12 cellular contexts compared by ENCODE assay signal in genomic region chr3:178085817-178086123, GRCh38.
DNase-seq lines count a peak whose midpoint lies in the region; ATAC-seq, FAIRE-seq and TF ChIP-seq lines count a peak whose summit lies in the region.
"Had no signal": no experiment of that assay in that cellular context is flagged by ENCODE, and none has a peak within 500 bp of the region (broad histone marks: within the 10 kb centered on the region; RNA-seq: fewer than 3 reads in every experiment).

No MANE protein-coding gene starts in this region.

- no peaks in the 10 kb centered on the region for H3K36me3 ChIP-seq in GM23248 (ENCODE audit: low read depth)
- no peaks in the 10 kb centered on the region for H3K36me3 ChIP-seq in astrocyte (ENCODE audit: insufficient read depth, low read length)
- no peaks in the 10 kb centered on the region for H3K36me3 ChIP-seq in mesenchymal stem cell (ENCODE audit: control insufficient read depth in 1 of 2, insufficient read depth in 2 of 2, low read depth in 1 of 2, low read length in 2 of 2)
- H3K36me3 ChIP-seq in sigmoid colon: no peaks in the 10 kb centered on the region

- FAIRE-seq in astrocyte (lab: Jason Lieb, UNC): no peak

- peak overlapping the region; percentile 36 for H2AK5ac ChIP-seq in mesenchymal stem cell (ENCODE audit: low read length, severe bottlenecking)

- H3F3A ChIP-seq in GM23248 (ENCODE audit: insufficient read depth): no peaks in the 10 kb centered on the region

- TF ChIP-seq POLR2A in sigmoid colon (IDR thresholded peaks at IDR 0.05): no peak

- H3K4me3 ChIP-seq in GM23248 (no peak overlapping the region), astrocyte (ENCODE audit: insufficient read depth, low read depth, low read length) (no peak overlapping the region), mesenchymal stem cell (ENCODE audit: insufficient read depth in 1 of 2, low read depth in 1 of 2, low read length in 2 of 2) (no peak overlapping the region), sigmoid colon (no peak overlapping the region)

- peaks cover 30% of the 10 kb centered on the region for H3K4me1 Mint-ChIP-seq in astrocyte (ENCODE audit: low read depth, unreplicated experiment)

- H3K79me2 ChIP-seq in GM23248 (ENCODE audit: insufficient read depth) (no peaks in the 10 kb centered on the region), astrocyte (ENCODE audit: insufficient read depth, low read length) (no peaks in the 10 kb centered on the region)

- no peak overlapping the region for H3K4me3 Mint-ChIP-seq in astrocyte (ENCODE audit: unreplicated experiment)
- H3K4me3 Mint-ChIP-seq: activated CD4-positive, alpha-beta T cell treated with anti-CD3 and anti-CD28 coated beads for 36 hours; B cell had no signal

- no peak for TF ChIP-seq EP300 in sigmoid colon (IDR thresholded peaks at IDR 0.05)

- H3K79me1 ChIP-seq in mesenchymal stem cell (replicated peaks; ENCODE audit: low read length, poor library complexity, severe bottlenecking): no peaks in the 10 kb centered on the region

- H3K36me3 Mint-ChIP-seq in astrocyte (ENCODE audit: low read depth, unreplicated experiment): no peaks in the 10 kb centered on the region
- H3K36me3 Mint-ChIP-seq: activated naive CD4-positive, alpha-beta T cell treated with anti-CD3 and anti-CD28 coated beads, Interleukin-2, amount 50 U/mL, for 24 hours had no signal

- in situ Hi-C loops in GM23248 (cut with MboI): no loop called here

- peak overlapping the region; percentile 25 to 77 for H3K18ac ChIP-seq in mesenchymal stem cell (ENCODE audit: low read depth in 1 of 2, low read length in 2 of 2)

- H4K20me1 ChIP-seq in GM23248 (ENCODE audit: insufficient read depth) (no peaks in the 10 kb centered on the region), astrocyte (ENCODE audit: insufficient read depth, low read length) (no peaks in the 10 kb centered on the region)

- ATAC-seq in GM21515 (IDR thresholded peaks at IDR 0.05; ENCODE audit: unreplicated experiment) (no peak), GM21367 (IDR thresholded peaks at IDR 0.05; ENCODE audit: unreplicated experiment) (no peak)
- ATAC-seq: activated CD4-positive, alpha-beta T cell treated with anti-CD3 and anti-CD28 coated beads for 36 hours had no signal

- H3K14ac ChIP-seq in mesenchymal stem cell (ENCODE audit: low read length in 2 of 2): peak overlapping the region in 1 of 2 experiments; percentile 13

- H4K8ac ChIP-seq in mesenchymal stem cell (ENCODE audit: low read length): peak overlapping the region; percentile 85

- H3K27me3 Mint-ChIP-seq in astrocyte (ENCODE audit: low read depth, unreplicated experiment): no peaks in the 10 kb centered on the region
- H3K27me3 Mint-ChIP-seq: activated CD4-positive, alpha-beta T cell treated with anti-CD3 and anti-CD28 coated beads for 36 hours; activated naive CD4-positive, alpha-beta T cell treated with anti-CD3 and anti-CD28 coated beads, Interleukin-2, amount 50 U/mL, for 24 hours had no signal

- peak overlapping the region; percentile 40 to 93 for H2BK12ac ChIP-seq in mesenchymal stem cell (ENCODE audit: low read length in 2 of 2)

- H3K27ac ChIP-seq in GM23248: no peak overlapping the region
- H3K27ac ChIP-seq in astrocyte (ENCODE audit: low read depth, low read length): no peak overlapping the region
- peak overlapping the region; percentile 14 for H3K27ac ChIP-seq in mesenchymal stem cell (ENCODE audit: low read length, poor library complexity, severe bottlenecking)
- H3K27ac ChIP-seq in sigmoid colon: peak overlapping the region; percentile 74 to 77 (median 75)
- H3K27ac ChIP-seq: epithelial cell of prostate had no signal

- H3K27ac Mint-ChIP-seq in astrocyte (ENCODE audit: unreplicated experiment): peak overlapping the region; percentile 8
- H3K27ac Mint-ChIP-seq: activated CD4-positive, alpha-beta T cell treated with anti-CD3 and anti-CD28 coated beads for 36 hours; B cell had no signal

- peak overlapping the region in 1 of 2 experiments; percentile 34 for H3K4ac ChIP-seq in mesenchymal stem cell (ENCODE audit: low read depth in 1 of 2, low read length in 2 of 2)

- H2BK120ac ChIP-seq in mesenchymal stem cell (ENCODE audit: low read depth, low read length): peak overlapping the region; percentile 45

- peak overlapping the region; percentile 70 for H4K91ac ChIP-seq in mesenchymal stem cell (ENCODE audit: low read length)

- H3K9me3 Mint-ChIP-seq in astrocyte (ENCODE audit: unreplicated experiment): no peaks in the 10 kb centered on the region

- H3K4me1 ChIP-seq in GM23248 (ENCODE audit: insufficient read depth) (peaks cover 7% of the 10 kb centered on the region), astrocyte (ENCODE audit: insufficient read depth, low read length) (peaks cover 8% of the 10 kb centered on the region), mesenchymal stem cell (ENCODE audit: control insufficient read depth, insufficient read depth, low read depth, low read length) (peaks cover 6% of the 10 kb centered on the region), sigmoid colon (peaks cover 0 to 81% (median 41%) of the 10 kb centered on the region in 4 donors)

- no peaks in the 10 kb centered on the region for H3K27me3 ChIP-seq in GM23248 (replicated peaks; ENCODE audit: insufficient read depth)
- no peaks in the 10 kb centered on the region for H3K27me3 ChIP-seq in astrocyte (ENCODE audit: insufficient read depth, low read length)
- H3K27me3 ChIP-seq in mesenchymal stem cell (ENCODE audit: control insufficient read depth in 1 of 2, insufficient read depth in 1 of 2, low read length in 2 of 2): no peaks in the 10 kb centered on the region
- H3K27me3 ChIP-seq in sigmoid colon: no peaks in the 10 kb centered on the region

- no peaks in the 10 kb centered on the region for H3K9me3 ChIP-seq in GM23248 (ENCODE audit: low read depth)
- no peaks in the 10 kb centered on the region for H3K9me3 ChIP-seq in astrocyte (ENCODE audit: insufficient read depth, low read depth, low read length)
- no peaks in the 10 kb centered on the region for H3K9me3 ChIP-seq in mesenchymal stem cell (ENCODE audit: control insufficient read depth, low read length)
- no peaks in the 10 kb centered on the region for H3K9me3 ChIP-seq in sigmoid colon

- intact Hi-C loops in sigmoid colon (cut with DNase I): loop anchor here (10.0 kb wide), 1 partner anchor 261 kb away; no protein-coding TSS in a partner anchor

- H2AFZ ChIP-seq in GM23248 (0 out of 2 replicates have a peak overlapping the region, but pooled peaks have one; percentile 0), astrocyte (ENCODE audit: low read depth, low read length) (peak overlapping the region; percentile 26), mesenchymal stem cell (ENCODE audit: low read depth, low read length) (no peak overlapping the region)

- H3K9ac ChIP-seq in GM23248: no peak overlapping the region
- H3K9ac ChIP-seq in astrocyte (ENCODE audit: low read length): no peak overlapping the region
- H3K9ac ChIP-seq in mesenchymal stem cell (ENCODE audit: low read length): no peak overlapping the region

- no peak for DNase-seq in GM23248
- DNase-seq in astrocyte (ENCODE audit: low read depth): no peak
- DNase-seq in mesenchymal stem cell: no peak
- DNase-seq in sigmoid colon: no peak
- DNase-seq in stimulated activated CD4-positive, alpha-beta T cell treated with anti-CD3 and anti-CD28 coated beads, Interleukin-2, amount 100 ng/mL, for 48 hours: no peak
- DNase-seq in GM20000 (ENCODE audit: low spot score): no peak
- DNase-seq: activated CD4-positive, alpha-beta T cell treated with anti-CD3 and anti-CD28 coated beads for 36 hours had no signal

- TF ChIP-seq CTCF in astrocyte (IDR thresholded peaks at IDR 0.05; ENCODE audit: insufficient read depth, low read depth, low read length) (no peak), sigmoid colon (IDR thresholded peaks at IDR 0.05) (no peak), GM20000 (IDR thresholded peaks at IDR 0.05; ENCODE audit: extremely low read depth, missing control alignments) (no peak)

- H3K9me2 ChIP-seq in GM23248 (ENCODE audit: insufficient read depth): no peaks in the 10 kb centered on the region

- H2BK15ac ChIP-seq in mesenchymal stem cell (ENCODE audit: low read depth, poor library complexity, severe bottlenecking): peak overlapping the region; percentile 70

- H2BK5ac ChIP-seq in mesenchymal stem cell (ENCODE audit: low read depth, low read length, poor library complexity, severe bottlenecking): no peak overlapping the region

- H3K4me2 ChIP-seq in GM23248 (ENCODE audit: unreplicated experiment) (no peak overlapping the region), astrocyte (ENCODE audit: low read length) (no peak overlapping the region), mesenchymal stem cell (ENCODE audit: low read length, poor library complexity, severe bottlenecking) (no peak overlapping the region)

- H3K23ac ChIP-seq in mesenchymal stem cell (ENCODE audit: low read length in 2 of 2): no peak overlapping the region

Comparison
In these comparisons a context has a peak if more than half of its experiments do, and no peak if none do; other contexts are left out.
1. H3K27ac ChIP-seq: peak in mesenchymal stem cell (single experiment) and sigmoid colon (4 of 4); none in GM23248 (single experiment) and astrocyte (single experiment).